ENCODE assay signal across 8 cellular contexts in genomic region chr12:62250671-62251608, GRCh38. TPM values are rescaled to one million over a fixed set of nuclear protein-coding genes. Genes with fewer than 3 reads are reported as not detected.
A peak's percentile ranks its signal among the peaks of the same experiment; 100 is the strongest.
DNase-seq lines count a peak whose midpoint lies in the region; ATAC-seq, FAIRE-seq and TF ChIP-seq lines count a peak whose summit lies in the region.

No MANE protein-coding gene starts in this region.

- WGBS in suprapubic skin: 41% methylated on average over 3 of the region's 3 CpGs

- peak; percentile 24 for DNase-seq in AG20443 (ENCODE audit: low spot score)
- DNase-seq in activated naive CD4-positive, alpha-beta T cell treated with anti-CD3 and anti-CD28 coated beads, Interleukin-2, amount 50 U/mL, for 72 hours (ENCODE audit: low spot score in 2 of 2): no peak
- DNase-seq in suprapubic skin (ENCODE audit: low spot score in 2 of 2): no peak
- no peak for DNase-seq in NCI-H345 treated with DMSO at 0.1 percent for 48 hours (lab: John Stamatoyannopoulos, UW; ENCODE audit: unreplicated experiment)
- DNase-seq in NCI-H1105 treated with DMSO at 0.1 percent for 48 hours (lab: John Stamatoyannopoulos, UW): no peak
- no peak for DNase-seq in frontal cortex (ENCODE audit: low spot score in 2 of 2)

- H3K36me3 Mint-ChIP-seq in activated naive CD4-positive, alpha-beta T cell treated with anti-CD3 and anti-CD28 coated beads, Interleukin-2, amount 50 U/mL, for 72 hours: peaks cover 0 to 5% of the 10 kb centered on the region in 2 donors

- no peak for TF ChIP-seq CTCF in suprapubic skin (IDR thresholded peaks at IDR 0.05)

- H3K27ac ChIP-seq in suprapubic skin: peak overlapping the region; percentile 60

- TF ChIP-seq POLR2A in suprapubic skin (IDR thresholded peaks at IDR 0.05): no peak

- no peak for FAIRE-seq in frontal cortex (lab: Jason Lieb, UNC)

- TF ChIP-seq EP300 in suprapubic skin (IDR thresholded peaks at IDR 0.05): no peak

- H3K36me3 ChIP-seq in suprapubic skin: no peaks in the 10 kb centered on the region

- H3K4me3 ChIP-seq in suprapubic skin: no peak overlapping the region

- H3K27ac Mint-ChIP-seq in activated naive CD4-positive, alpha-beta T cell treated with anti-CD3 and anti-CD28 coated beads, Interleukin-2, amount 50 U/mL, for 72 hours: peak overlapping the region; percentile 57 to 67

- H3K9me3 ChIP-seq in suprapubic skin: no peaks in the 10 kb centered on the region

- ATAC-seq in GM19035 (IDR thresholded peaks at IDR 0.05; ENCODE audit: unreplicated experiment): peak; percentile 96
- peak; percentile 93 for ATAC-seq in HG03108 (IDR thresholded peaks at IDR 0.05; ENCODE audit: unreplicated experiment)
- ATAC-seq in activated naive CD4-positive, alpha-beta T cell treated with anti-CD3 and anti-CD28 coated beads, Interleukin-2, amount 50 U/mL, for 72 hours: peak; percentile 66 to 83

- no peaks in the 10 kb centered on the region for H3K27me3 ChIP-seq in suprapubic skin

- no peaks in the 10 kb centered on the region for H3K9me3 Mint-ChIP-seq in activated naive CD4-positive, alpha-beta T cell treated with anti-CD3 and anti-CD28 coated beads, Interleukin-2, amount 50 U/mL, for 72 hours

- peaks cover 20% of the 10 kb centered on the region for H3K4me1 ChIP-seq in suprapubic skin

RNA-seq across cellular contexts. Expression of gene USP15, which starts 9.3 kb away (rescaled TPM):
- 100 to 1,000 TPM; 114 to 122 TPM for total RNA-seq in activated naive CD4-positive, alpha-beta T cell treated with anti-CD3 and anti-CD28 coated beads, Interleukin-2, amount 50 U/mL, for 72 hours
- total RNA-seq in suprapubic skin: 100 to 1,000 TPM in 1 of 4 donors, 10 to 100 TPM in 3; 59.1 to 141 (median 80.6) TPM
- total RNA-seq in frontal cortex: 97.8 TPM
